Comparison of ENCODE assay signal across 14 cellular contexts in the genomic region with DNA sequence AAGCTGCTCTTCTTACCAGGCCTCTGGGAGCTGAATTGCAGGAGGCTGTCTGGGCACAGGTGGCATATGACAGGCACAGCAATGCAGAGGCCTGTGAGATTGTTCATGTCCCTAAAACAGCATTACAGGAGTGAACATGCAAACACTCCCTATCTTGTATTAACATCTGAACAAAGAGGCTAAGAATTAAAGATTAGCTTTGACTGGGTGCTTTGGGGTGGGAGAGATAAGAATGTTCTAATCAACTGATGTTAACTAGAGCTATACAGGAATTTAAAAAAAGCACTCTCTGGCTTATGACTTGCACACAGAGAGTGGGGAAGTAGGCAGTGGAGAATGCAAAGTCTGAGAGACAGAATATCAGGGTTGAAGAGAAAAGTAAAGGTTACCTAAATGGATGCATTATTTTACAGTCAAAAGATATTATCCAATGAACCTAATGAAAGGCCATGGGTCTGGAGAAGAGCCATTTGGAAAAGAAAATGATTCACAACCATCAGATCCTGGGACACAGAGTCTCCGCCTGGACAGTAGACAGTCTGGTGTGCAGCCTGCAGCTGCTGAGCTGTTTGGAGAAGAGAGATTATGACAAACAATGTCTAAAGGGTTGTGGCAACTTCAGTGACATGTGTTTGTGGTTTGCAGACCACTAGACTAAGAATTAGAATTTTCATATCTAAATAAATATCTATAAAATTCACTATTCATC. TPM values are rescaled to one million over a fixed set of nuclear protein-coding genes. Genes with fewer than 3 reads are reported as not detected.
DNase-seq lines count a peak whose midpoint lies in the region; ATAC-seq and TF ChIP-seq lines count a peak whose summit lies in the region.
"Had no signal": no experiment of that assay in that cellular context is flagged by ENCODE, and none has a peak within 500 bp of the region (broad histone marks: within the 10 kb centered on the region; RNA-seq: fewer than 3 reads in every experiment).

No MANE protein-coding gene starts in this region.

- H3K79me2 ChIP-seq in ACC112 (ENCODE audit: control insufficient read depth, insufficient read depth, low read length, unreplicated experiment) (no peaks in the 10 kb centered on the region), trophoblast cell (ENCODE audit: control insufficient read depth, insufficient read depth, low read length, poor library complexity) (no peaks in the 10 kb centered on the region)

- DNase-seq in RWPE1 (ENCODE audit: low spot score) (no peak), heart right ventricle (no peak), trophoblast cell (no peak), glomerular visceral epithelial cell (ENCODE audit: extremely low spot score) (no peak), NCI-H2196 (lab: John Stamatoyannopoulos, UW; ENCODE audit: unreplicated experiment) (no peak), SKM-1 (lab: John Stamatoyannopoulos, UW; ENCODE audit: unreplicated experiment) (no peak)
- DNase-seq in effector CD4-positive, alpha-beta T cell = no peak
- DNase-seq: ACHN; activated T-cell treated with anti-CD3 and anti-CD28 coated beads, Interleukin-2, amount 50 U/mL, for 24 hours; NCI-H1105; NCI-H446 had no signal

- H3K4me3 ChIP-seq in ACC112 (ENCODE audit: low read depth, low read length) = no peak overlapping the region; the same call in 1 of the 2 replicates
- H3K4me3 ChIP-seq in heart right ventricle = no peak overlapping the region
- no peak overlapping the region for H3K4me3 ChIP-seq in trophoblast cell (ENCODE audit: low read depth, low read length)

- intact Hi-C loops in heart right ventricle (cut with DNase I) = no loop called here

- TF ChIP-seq CTCF in RWPE1 (conservative IDR thresholded peaks at IDR 0.05; ENCODE audit: low read depth) = no peak
- no peak for TF ChIP-seq CTCF in heart right ventricle (IDR thresholded peaks at IDR 0.05)

- H2AFZ ChIP-seq in ACC112 (ENCODE audit: low read length, unreplicated experiment) (no peak overlapping the region), trophoblast cell (ENCODE audit: insufficient read depth, low read length, poor library complexity) (no peak overlapping the region)

- H3K23ac ChIP-seq in trophoblast cell (ENCODE audit: low read length) = no peak overlapping the region

- H3K36me3 ChIP-seq in ACC112 (ENCODE audit: insufficient read depth, low read length) = no peaks in the 10 kb centered on the region
- H3K36me3 ChIP-seq in heart right ventricle = no peaks in the 10 kb centered on the region
- H3K36me3 ChIP-seq in trophoblast cell (ENCODE audit: control insufficient read depth in 1 of 2, insufficient read depth in 2 of 2, low read length in 2 of 2) = no peaks in the 10 kb centered on the region

- H3K27me3 ChIP-seq in ACC112 (ENCODE audit: insufficient read depth, low read length) (no peaks in the 10 kb centered on the region), heart right ventricle (no peaks in the 10 kb centered on the region), trophoblast cell (ENCODE audit: insufficient read depth, low read length) (no peaks in the 10 kb centered on the region)

- H2BK12ac ChIP-seq in trophoblast cell (ENCODE audit: low read length) = no peak overlapping the region

- H3K9ac ChIP-seq in trophoblast cell (ENCODE audit: low read length) = no peak overlapping the region

- peak; percentile 37 to 86 (median 69) for ATAC-seq in heart right ventricle
- ATAC-seq: activated CD4-positive, CD25-positive, alpha-beta regulatory T cell treated with anti-CD3 and anti-CD28 coated beads, Interleukin-2, amount 50 U/mL, for 24 hours had no signal

- H4K8ac ChIP-seq in trophoblast cell (ENCODE audit: low read depth, low read length) = no peak overlapping the region

- WGBS in heart right ventricle, 2 donors = 53% methylated on average over 1 of the region's 1 CpG
- no CpG with 5 or more reads among the region's 1 CpG for WGBS in trophoblast cell (ENCODE audit: extremely low coverage, insufficient coverage, insufficient read length)

- no peak overlapping the region for H4K12ac ChIP-seq in trophoblast cell (ENCODE audit: low read depth, low read length)

- peaks cover 5% of the 10 kb centered on the region for H3K79me1 ChIP-seq in trophoblast cell (ENCODE audit: low read length)

- CTCF ChIA-PET in RWPE1 (lab: Yijun Ruan, JAX) = no interaction called here

- H2BK5ac ChIP-seq in trophoblast cell (ENCODE audit: low read depth, low read length, poor library complexity) = no peak overlapping the region

- no peak overlapping the region for H2AK5ac ChIP-seq in trophoblast cell (ENCODE audit: low read length)

- H3K14ac ChIP-seq in trophoblast cell (ENCODE audit: low read length) = no peak overlapping the region

- POLR2A ChIA-PET in RWPE1 (lab: Yijun Ruan, JAX; ENCODE audit: low non-redundant PET) = no interaction called here

- no peak overlapping the region for H3K4me2 ChIP-seq in trophoblast cell (ENCODE audit: low read length)

- no peak overlapping the region for H3K4ac ChIP-seq in trophoblast cell (ENCODE audit: low read depth, low read length)

- H3K18ac ChIP-seq in trophoblast cell (ENCODE audit: low read length) = no peak overlapping the region

- H2BK120ac ChIP-seq in trophoblast cell (ENCODE audit: insufficient read depth, low read length, poor library complexity) = no peak overlapping the region

- H3K9me3 ChIP-seq in heart right ventricle (no peaks in the 10 kb centered on the region), trophoblast cell (ENCODE audit: insufficient read depth, low read depth, low read length) (no peaks in the 10 kb centered on the region)

- H3K4me1 ChIP-seq in ACC112 (ENCODE audit: control insufficient read depth, insufficient read depth, low read length, unreplicated experiment) (peaks cover 18% of the 10 kb centered on the region), heart right ventricle (peaks cover 0 to 30% (median 15%) of the 10 kb centered on the region in 9 donors), trophoblast cell (ENCODE audit: control insufficient read depth in 1 of 2, insufficient read depth in 2 of 2, low read length in 2 of 2) (peaks cover 4 to 6% of the 10 kb centered on the region in 2 experiments)

- no peak overlapping the region for H4K91ac ChIP-seq in trophoblast cell (ENCODE audit: low read depth, low read length)

- H3K27ac ChIP-seq in ACC112 (ENCODE audit: low read depth, low read length) (peak overlapping the region; percentile 96), RWPE1 (peak overlapping the region; percentile 54), heart right ventricle (peak overlapping the region in 7 of 10 donors; percentile 27 to 74 (median 60)), trophoblast cell (ENCODE audit: low read depth, low read length) (peak overlapping the region; percentile 37)

RNA-seq across cellular contexts. Expression of gene DPT, which starts 20.2 kb away (rescaled TPM):
- total RNA-seq in heart right ventricle = 10 to 100 TPM; 25.4 to 61.2 (median 39.3) TPM
- polyA plus RNA-seq in heart right ventricle = 10 to 100 TPM; 28.8 to 74.1 TPM
- not detected in 2 replicates for polyA plus RNA-seq in trophoblast cell (2013)
- polyA plus RNA-seq: IgD-negative memory B cell had no signal

Comparison
In these comparisons a context has a peak if more than half of its experiments do, and no peak if none do; other contexts are left out.
1. H3K27ac ChIP-seq: peak in every context shown above with its lines; median percentile 96 in ACC112; 60 in heart right ventricle; 54 in RWPE1; 37 in trophoblast cell.